ENCODE assay signal across 27 cellular contexts in genomic region chr10:34075269-34075926, GRCh38.
DNase-seq lines count a peak whose midpoint lies in the region; ATAC-seq, FAIRE-seq and TF ChIP-seq lines count a peak whose summit lies in the region.
"Had no signal": no experiment of that assay in that cellular context is flagged by ENCODE, and none has a peak within 500 bp of the region (broad histone marks: within the 10 kb centered on the region; RNA-seq: fewer than 3 reads in every experiment).

No MANE protein-coding gene starts in this region.

- TF ChIP-seq CTCF in C4-2B (conservative IDR thresholded peaks at IDR 0.05) (no peak), body of pancreas (IDR thresholded peaks at IDR 0.05) (no peak), HepG2 (CRISPR knock-in tag; IDR thresholded peaks at IDR 0.05) (no peak), GM13976 (IDR thresholded peaks at IDR 0.05; ENCODE audit: borderline replicate concordance, control extremely low read depth, extremely low read depth, insufficient read depth, missing control alignments) (no peak)

- TF ChIP-seq EP300 in HepG2 (IDR thresholded peaks at IDR 0.05; ENCODE audit: low read depth in 2 of 2, low read length in 2 of 2) (no peak), HepG2 (CRISPR knock-in tag; IDR thresholded peaks at IDR 0.05; ENCODE audit: borderline replicate concordance) (no peak)

- no peaks in the 10 kb centered on the region for H3K36me3 ChIP-seq in body of pancreas (replicated peaks in 1 of 2; ENCODE audit: insufficient read depth in 1 of 2, low read depth in 2 of 2)
- no peaks in the 10 kb centered on the region for H3K36me3 ChIP-seq in HepG2 (replicated peaks in 1 of 2; ENCODE audit: control insufficient read depth in 1 of 2, insufficient read depth in 2 of 2, low read length in 2 of 2)
- H3K36me3 ChIP-seq: thoracic aorta had no signal

- DNase-seq in body of pancreas (peak in 1 of 4 donors; percentile 24), HepG2 (ENCODE audit: low spot score) (peak; percentile 21), sciatic nerve (ENCODE audit: low spot score) (no peak), SW480 (ENCODE audit: low spot score) (no peak), NCI-H748 (lab: John Stamatoyannopoulos, UW; ENCODE audit: unreplicated experiment) (no peak), GM13976 (ENCODE audit: low spot score) (no peak)
- DNase-seq: activated CD4-positive, alpha-beta memory T cell treated with anti-CD3 and anti-CD28 coated beads, Interleukin-2, amount 10 ng/mL, durations not matched to agents 7 days and 5 days; activated CD8-positive, alpha-beta memory T cell treated with anti-CD3 and anti-CD28 coated beads, Interleukin-2, amount 50 U/mL, for 4 hours; activated naive CD4-positive, alpha-beta T cell; activated naive CD8-positive, alpha-beta T cell treated with anti-CD3 and anti-CD28 coated beads, Interleukin-2, amount 50 U/mL, for 24 hours; CD8-positive, alpha-beta T cell; central memory CD4-positive, alpha-beta T cell; effector memory CD8-positive, alpha-beta T cell; H9; kidney; NCI-H1417 treated with DMSO at 0.1 percent for 48 hours; NCI-H2081 treated with DMSO at 0.1 percent for 48 hours; NCI-H2227 treated with DMSO at 0.1 percent for 48 hours; NCI-H526 treated with DMSO at 0.1 percent for 48 hours; psoas muscle; SHP77 treated with DMSO at 0.1 percent for 48 hours; stimulated activated naive CD4-positive, alpha-beta T cell treated with Interleukin-2 at 50 U/mL for 16 hours had no signal

- no TSS peak for BruUV-seq in HepG2 (replicated peaks; lab: Mats Ljungman, UMichigan)

- H4K20me1 ChIP-seq in HepG2 (ENCODE audit: insufficient read depth, low read length) = no peaks in the 10 kb centered on the region

- H2AFZ ChIP-seq in HepG2 (ENCODE audit: low read length) = no peak overlapping the region

- no peaks in the 10 kb centered on the region for H3K9me3 ChIP-seq in body of pancreas
- peaks cover 6% of the 10 kb centered on the region; the same call in 1 of the 2 replicates for H3K9me3 ChIP-seq in HepG2 (ENCODE audit: low read length)
- H3K9me3 ChIP-seq: psoas muscle, thoracic aorta had no signal

- H3K4me3 ChIP-seq in body of pancreas (no peak overlapping the region), HepG2 (replicated peaks in 1 of 3; ENCODE audit: insufficient read depth in 1 of 3, low read depth in 2 of 3, low read length in 3 of 3) (no peak overlapping the region)
- H3K4me3 ChIP-seq: psoas muscle, skin epidermis, thoracic aorta had no signal

- H3K27ac ChIP-seq in C4-2B = peak overlapping the region; percentile 67
- H3K27ac ChIP-seq in body of pancreas = no peak overlapping the region
- no peak overlapping the region for H3K27ac ChIP-seq in HepG2 (ENCODE audit: extremely low read length, insufficient read depth, low read length)
- H3K27ac ChIP-seq: psoas muscle, skin epidermis, thoracic aorta had no signal

- POLR2A ChIA-PET in HepG2 (lab: Yijun Ruan, JAX) = no interaction called here

- TF ChIP-seq POLR2A in body of pancreas (IDR thresholded peaks at IDR 0.05) (no peak), HepG2 (IDR thresholded peaks at IDR 0.05; ENCODE audit: insufficient read depth in 1 of 2, low read depth in 2 of 2, low read length in 2 of 2) (no peak)

- H3K9ac ChIP-seq in HepG2 (ENCODE audit: insufficient read depth, low read depth, low read length) = no peak overlapping the region

- peak overlapping the region; percentile 33 for H3K4me2 ChIP-seq in HepG2 (ENCODE audit: low read depth, low read length)

- in situ Hi-C loops in HepG2 (cut with HindIII; ENCODE audit: extremely low pct_ligation_motif_present, low pct_unique_long_range_greater_than_20kb) = no loop called here
- in situ Hi-C loops in GM13976 (cut with MboI; ENCODE audit: low sequenced_read_pairs, unreplicated experiment) = no loop called here

- peak; percentile 47 for ATAC-seq in body of pancreas
- peak; percentile 94 for ATAC-seq in HepG2
- ATAC-seq in sciatic nerve = peak; percentile 91
- no peak for ATAC-seq in HG03469 (IDR thresholded peaks at IDR 0.05; ENCODE audit: unreplicated experiment)
- ATAC-seq: activated naive CD8-positive, alpha-beta T cell treated with anti-CD3 and anti-CD28 coated beads, Interleukin-2, amount 50 U/mL, for 24 hours; CD8-positive, alpha-beta T cell; effector memory CD8-positive, alpha-beta T cell; Panc1 had no signal

- WGBS in body of pancreas, 2 donors = 52 to 56% methylated on average over 5 to 6 of the region's 6 CpGs
- 26% methylated on average over 6 of the region's 6 CpGs for WGBS in HepG2 (ENCODE audit: low lambda C conversion rate)

- intact Hi-C loops in body of pancreas (cut with DNase I) (no loop called here), HepG2 (cut with micrococcal nuclease; ENCODE audit: unreplicated experiment) (loop anchor here (10.0 kb wide), 1 partner anchor 741 kb away; the partner anchor contains the start of gene NRP1), sciatic nerve (cut with DNase I) (no loop called here)

- H3K4me1 ChIP-seq in body of pancreas (peaks cover 5% of the 10 kb centered on the region), HepG2 (ENCODE audit: insufficient read depth, low read length) (peaks cover 20% of the 10 kb centered on the region)
- H3K4me1 ChIP-seq: psoas muscle had no signal

- H3K27me3 ChIP-seq in body of pancreas (no peaks in the 10 kb centered on the region), HepG2 (ENCODE audit: control insufficient read depth in 1 of 2, insufficient read depth in 2 of 2, low read length in 2 of 2) (peaks cover 2 to 3% of the 10 kb centered on the region in 2 experiments; a peak in 1 of 5 replicates)

- peak; percentile 34 for FAIRE-seq in HepG2 (lab: Jason Lieb, UNC)
- FAIRE-seq: kidney had no signal

- TF ChIP-seq RAD21 in HepG2 (CRISPR knock-in tag; IDR thresholded peaks at IDR 0.05) = no peak

- CTCF ChIA-PET in HepG2 (lab: Yijun Ruan, JAX; ENCODE audit: low intra/inter-chr PET ratio, low total read pairs) = no interaction called here

- no peaks in the 10 kb centered on the region for H3K79me2 ChIP-seq in HepG2 (ENCODE audit: insufficient read depth, low read length)

TF ChIP-seq in HepG2, 621 proteins besides CTCF, POLR2A, EP300 and RAD21 (continues in another document):
- TF ChIP-seq, protein P1, sequence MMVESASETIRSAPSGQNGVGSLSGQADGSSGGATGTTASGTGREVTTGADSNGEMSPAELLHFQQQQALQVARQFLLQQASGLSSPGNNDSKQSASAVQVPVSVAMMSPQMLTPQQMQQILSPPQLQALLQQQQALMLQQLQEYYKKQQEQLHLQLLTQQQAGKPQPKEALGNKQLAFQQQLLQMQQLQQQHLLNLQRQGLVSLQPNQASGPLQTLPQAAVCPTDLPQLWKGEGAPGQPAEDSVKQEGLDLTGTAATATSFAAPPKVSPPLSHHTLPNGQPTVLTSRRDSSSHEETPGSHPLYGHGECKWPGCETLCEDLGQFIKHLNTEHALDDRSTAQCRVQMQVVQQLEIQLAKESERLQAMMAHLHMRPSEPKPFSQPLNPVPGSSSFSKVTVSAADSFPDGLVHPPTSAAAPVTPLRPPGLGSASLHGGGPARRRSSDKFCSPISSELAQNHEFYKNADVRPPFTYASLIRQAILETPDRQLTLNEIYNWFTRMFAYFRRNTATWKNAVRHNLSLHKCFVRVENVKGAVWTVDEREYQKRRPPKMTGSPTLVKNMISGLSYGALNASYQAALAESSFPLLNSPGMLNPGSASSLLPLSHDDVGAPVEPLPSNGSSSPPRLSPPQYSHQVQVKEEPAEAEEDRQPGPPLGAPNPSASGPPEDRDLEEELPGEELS (CRISPR knock-in tag; IDR thresholded peaks at IDR 0.05) = no peak
- TF ChIP-seq TOPORS (CRISPR knock-in tag; IDR thresholded peaks at IDR 0.05) (no peak), ZNF615 (CRISPR knock-in tag; IDR thresholded peaks at IDR 0.05; ENCODE audit: borderline replicate concordance) (no peak), ZMYM4 (CRISPR knock-in tag; IDR thresholded peaks at IDR 0.05) (peak; percentile 24; the same call in 1 of the 2 replicates), ZNF317 (CRISPR knock-in tag; IDR thresholded peaks at IDR 0.05) (0 out of 2 replicates have a peak, but pooled peaks have one; percentile 21), BCL6 (CRISPR knock-in tag; IDR thresholded peaks at IDR 0.05) (peak; percentile 24; the same call in 1 of the 2 replicates), ZMYM3 (CRISPR knock-in tag; IDR thresholded peaks at IDR 0.05) (0 out of 2 replicates have a peak, but pooled peaks have one; percentile 24), ZNF143 (CRISPR knock-in tag; IDR thresholded peaks at IDR 0.05) (no peak), ZNF687 (CRISPR knock-in tag; IDR thresholded peaks at IDR 0.05) (peak; percentile 71), SALL1 (CRISPR knock-in tag; IDR thresholded peaks at IDR 0.05) (peak; percentile 45), MED1 (CRISPR knock-in tag; IDR thresholded peaks at IDR 0.05) (peak; percentile 40; the same call in 1 of the 2 replicates), SMYD3 (CRISPR knock-in tag; IDR thresholded peaks at IDR 0.05) (peak; percentile 25; the same call in 1 of the 2 replicates)
